Comparison of ENCODE assay signal across 21 cellular contexts in the genomic region with DNA sequence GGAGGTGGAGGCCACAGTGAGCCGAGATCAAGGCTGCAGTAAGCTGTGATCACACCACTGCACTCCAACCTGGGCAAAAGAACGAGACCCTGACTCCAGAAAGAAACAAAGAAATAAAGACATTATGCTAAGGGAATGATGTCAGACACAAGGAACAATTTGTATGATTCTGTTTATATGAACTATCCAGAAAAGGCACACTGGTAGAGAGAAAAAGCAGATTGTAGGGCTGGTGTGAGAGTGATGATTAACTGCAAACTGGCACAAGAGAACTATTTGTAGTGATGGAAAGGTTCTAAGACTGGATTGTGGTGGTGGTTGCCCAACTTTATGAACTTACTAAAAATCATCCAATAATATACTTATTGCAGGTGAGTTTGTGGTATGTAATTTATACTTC.
"Had no signal": no experiment of that assay in that cellular context is flagged by ENCODE, and none has a peak within 500 bp of the region (broad histone marks: within the 10 kb centered on the region; RNA-seq: fewer than 3 reads in every experiment).

No MANE protein-coding gene starts in this region.

- H3K36me3 ChIP-seq: ascending aorta had no signal

- ATAC-seq: activated CD4-positive, CD25-positive, alpha-beta regulatory T cell treated with anti-CD3 and anti-CD28 coated beads, Interleukin-2, amount 50 U/mL, for 24 hours; activated CD8-positive, alpha-beta memory T cell treated with anti-CD3 and anti-CD28 coated beads, Interleukin-2, amount 10 ng/mL, durations not matched to agents 7 days and 5 days; activated naive CD4-positive, alpha-beta T cell treated with anti-CD3 and anti-CD28 coated beads, Interleukin-2, amount 50 U/mL, for 72 hours; activated naive CD8-positive, alpha-beta T cell treated with anti-CD3 and anti-CD28 coated beads, Interleukin-2, amount 50 U/mL, for 24 hours; activated T-cell treated with anti-CD3 and anti-CD28 coated beads, Interleukin-2, amount 50 U/mL, for 4 hours; body of pancreas; K562; PC-3 had no signal

- H3K4me3 ChIP-seq: ascending aorta, body of pancreas, K562 had no signal

- DNase-seq: activated CD4-positive, alpha-beta T cell treated with anti-CD3 and anti-CD28 coated beads for 48 hours; activated CD4-positive, alpha-beta T cell treated with anti-CD3 and anti-CD28 coated beads, Interleukin-2, amount 50 U/mL, for 48 hours; activated CD8-positive, alpha-beta memory T cell treated with anti-CD3 and anti-CD28 coated beads, Interleukin-2, amount 10 ng/mL, durations not matched to agents 7 days and 5 days; activated effector memory CD4-positive, alpha-beta T cell treated with anti-CD3 and anti-CD28 coated beads, Interleukin-2, amount 50 U/mL, for 16 hours; activated naive CD4-positive, alpha-beta T cell treated with Interleukin-2 at 50 U/mL for 16 hours; activated naive CD8-positive, alpha-beta T cell treated with anti-CD3 and anti-CD28 coated beads, Interleukin-2, amount 50 U/mL, for 24 hours; activated T-cell treated with anti-CD3 and anti-CD28 coated beads, Interleukin-2, amount 50 U/mL, for 4 hours; amniotic stem cell; body of pancreas; Karpas-422; NCI-H146; NCI-H187 treated with DMSO at 0.1 percent for 48 hours; NCI-H2081 treated with DMSO at 0.1 percent for 48 hours; NCI-H446; NCI-H524; PC-3; SHP77 treated with DMSO at 0.1 percent for 48 hours had no signal

- H3K27ac ChIP-seq: body of pancreas had no signal

- H3K27me3 ChIP-seq: ascending aorta, body of pancreas had no signal

- H3K9me3 ChIP-seq: ascending aorta, body of pancreas had no signal

- FAIRE-seq: K562 had no signal

- H3K4me1 ChIP-seq: body of pancreas had no signal
